Comparison of ENCODE assay signal across 1 cellular context in genomic region chr9:86259557-86259956, GRCh38.
TF ChIP-seq lines count a peak whose summit lies in the region.

Gene C9orf153 (minus strand): TSS chr9:86259657. CDS start chr9:86229603, 30,054 bp downstream.

TF ChIP-seq in HepG2, 621 proteins besides CTCF, POLR2A, EP300 and RAD21 (continued from another document):
- TF ChIP-seq EHMT2 (IDR thresholded peaks at IDR 0.05; ENCODE audit: borderline replicate concordance, low read depth, low read length) (no peak), ZNF430 (CRISPR knock-in tag; IDR thresholded peaks at IDR 0.05) (no peak), KIAA2018 (CRISPR knock-in tag; IDR thresholded peaks at IDR 0.05; ENCODE audit: borderline replicate concordance) (no peak), SMYD3 (CRISPR knock-in tag; IDR thresholded peaks at IDR 0.05) (no peak), ZNF598 (CRISPR knock-in tag; IDR thresholded peaks at IDR 0.05; ENCODE audit: borderline replicate concordance) (no peak), PTBP1 (IDR thresholded peaks at IDR 0.05; ENCODE audit: low read depth, low read length, poor library complexity, severe bottlenecking) (no peak)
TF ChIP-seq in HepG2: peak in this region for 0.
